ENCODE assay signal across 17 cellular contexts in the genomic region with DNA sequence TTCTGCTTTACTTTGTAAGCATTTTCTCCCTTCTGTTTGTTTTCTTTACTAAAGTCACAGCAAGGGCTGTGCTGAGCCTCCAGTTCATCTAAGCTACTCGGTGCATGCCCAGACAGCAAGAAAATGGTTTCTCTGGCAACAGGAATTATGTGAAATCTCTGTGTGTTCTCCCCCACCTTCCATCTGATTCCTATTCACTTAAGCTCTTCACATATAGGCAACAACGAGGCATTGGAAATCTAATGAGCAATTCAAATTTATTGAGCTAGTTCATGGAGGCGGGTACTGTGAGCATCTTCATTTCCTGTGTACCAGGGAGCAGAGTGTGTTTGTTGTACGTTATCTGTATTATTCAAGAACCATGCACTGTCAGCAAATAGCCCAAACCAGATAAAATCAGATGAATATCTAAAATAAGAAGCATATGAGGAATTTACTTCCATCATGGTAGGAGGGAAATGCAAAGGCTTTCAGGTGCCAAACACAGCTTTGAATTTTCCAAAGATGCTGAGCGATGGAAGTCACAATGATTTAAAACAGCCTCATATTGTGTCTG.
DNase-seq lines count a peak whose midpoint lies in the region; ATAC-seq and TF ChIP-seq lines count a peak whose summit lies in the region.
"Had no signal": no experiment of that assay in that cellular context is flagged by ENCODE, and none has a peak within 500 bp of the region (broad histone marks: within the 10 kb centered on the region; RNA-seq: fewer than 3 reads in every experiment).

No MANE protein-coding gene starts in this region.

- no peaks in the 10 kb centered on the region for H3K27me3 Mint-ChIP-seq in activated naive CD8-positive, alpha-beta T cell treated with anti-CD3 and anti-CD28 coated beads, Interleukin-2, amount 50 U/mL, for 24 hours

- no peaks in the 10 kb centered on the region for H3K4me1 Mint-ChIP-seq in activated naive CD8-positive, alpha-beta T cell treated with anti-CD3 and anti-CD28 coated beads, Interleukin-2, amount 50 U/mL, for 24 hours

- H3K36me3 ChIP-seq in mesodermal cell (ENCODE audit: control insufficient read depth, insufficient read depth, low read length): no peaks in the 10 kb centered on the region
- H3K36me3 ChIP-seq: BE2C, HAP-1 had no signal

- H3K9me3 ChIP-seq in mesodermal cell (ENCODE audit: control insufficient read depth, low read length): no peaks in the 10 kb centered on the region
- H3K9me3 ChIP-seq: BE2C, HAP-1 had no signal

- H3K27ac Mint-ChIP-seq in activated naive CD8-positive, alpha-beta T cell treated with anti-CD3 and anti-CD28 coated beads, Interleukin-2, amount 50 U/mL, for 24 hours: no peak overlapping the region
- H3K27ac Mint-ChIP-seq: CD8-positive, alpha-beta T cell had no signal

- peak overlapping the region; percentile 10 for H3K27ac ChIP-seq in mesodermal cell (ENCODE audit: low read depth, low read length, severe bottlenecking)
- H3K27ac ChIP-seq: HL-60 had no signal

- peak; percentile 5 for DNase-seq in NCI-H1105 treated with DMSO at 0.1 percent for 48 hours (lab: John Stamatoyannopoulos, UW)
- DNase-seq in NCI-H1105 (lab: John Stamatoyannopoulos, UW): no peak
- DNase-seq in putamen (ENCODE audit: low spot score): peak; percentile 21
- no peak for DNase-seq in activated naive CD8-positive, alpha-beta T cell treated with anti-CD3 and anti-CD28 coated beads, Interleukin-2, amount 50 U/mL, for 24 hours
- DNase-seq in nucleus accumbens (lab: John Stamatoyannopoulos, UW): no peak
- no peak for DNase-seq in GM19240 (ENCODE audit: insufficient read length, low spot score)
- DNase-seq: BE2C; Calu3; CD8-positive, alpha-beta T cell; NCI-H1436 treated with DMSO at 0.1 percent for 48 hours; NCI-H2029 treated with DMSO at 0.1 percent for 48 hours; NCI-H510A; SHP77 had no signal

- no peak overlapping the region for H3K4me3 Mint-ChIP-seq in activated naive CD8-positive, alpha-beta T cell treated with anti-CD3 and anti-CD28 coated beads, Interleukin-2, amount 50 U/mL, for 24 hours
- H3K4me3 Mint-ChIP-seq: CD8-positive, alpha-beta T cell had no signal

- peaks cover 4% of the 10 kb centered on the region for H3K9me3 Mint-ChIP-seq in activated naive CD8-positive, alpha-beta T cell treated with anti-CD3 and anti-CD28 coated beads, Interleukin-2, amount 50 U/mL, for 24 hours
- H3K9me3 Mint-ChIP-seq: CD8-positive, alpha-beta T cell had no signal

- H3K4me3 ChIP-seq in mesodermal cell (ENCODE audit: extremely low read depth, insufficient read depth, low read length, poor library complexity, severe bottlenecking): no peak overlapping the region
- H3K4me3 ChIP-seq: HAP-1 had no signal

- no peaks in the 10 kb centered on the region for H3K36me3 Mint-ChIP-seq in activated naive CD8-positive, alpha-beta T cell treated with anti-CD3 and anti-CD28 coated beads, Interleukin-2, amount 50 U/mL, for 24 hours (ENCODE audit: low read depth)
- H3K36me3 Mint-ChIP-seq: CD8-positive, alpha-beta T cell had no signal

- H3K4me1 ChIP-seq in mesodermal cell (ENCODE audit: control insufficient read depth, insufficient read depth, low read length, poor library complexity, severe bottlenecking): no peaks in the 10 kb centered on the region
- H3K4me1 ChIP-seq: BE2C, HAP-1 had no signal

- 100% methylated on average over 1 to 3 of the region's 5 CpGs for WGBS in mesodermal cell (ENCODE audit: insufficient coverage in 2 of 2), 2 experiments

- ATAC-seq in SK-N-SH treated with all-trans-retinoic acid at 6 μM for 48 hours: no peak
- no peak for ATAC-seq in activated naive CD8-positive, alpha-beta T cell treated with anti-CD3 and anti-CD28 coated beads, Interleukin-2, amount 50 U/mL, for 24 hours
- ATAC-seq: CD8-positive, alpha-beta T cell had no signal

TF ChIP-seq in SK-N-SH treated with all-trans-retinoic acid at 6 μM for 48 hours, 23 proteins besides CTCF, POLR2A, EP300 and RAD21:
- TF ChIP-seq, protein P1, sequence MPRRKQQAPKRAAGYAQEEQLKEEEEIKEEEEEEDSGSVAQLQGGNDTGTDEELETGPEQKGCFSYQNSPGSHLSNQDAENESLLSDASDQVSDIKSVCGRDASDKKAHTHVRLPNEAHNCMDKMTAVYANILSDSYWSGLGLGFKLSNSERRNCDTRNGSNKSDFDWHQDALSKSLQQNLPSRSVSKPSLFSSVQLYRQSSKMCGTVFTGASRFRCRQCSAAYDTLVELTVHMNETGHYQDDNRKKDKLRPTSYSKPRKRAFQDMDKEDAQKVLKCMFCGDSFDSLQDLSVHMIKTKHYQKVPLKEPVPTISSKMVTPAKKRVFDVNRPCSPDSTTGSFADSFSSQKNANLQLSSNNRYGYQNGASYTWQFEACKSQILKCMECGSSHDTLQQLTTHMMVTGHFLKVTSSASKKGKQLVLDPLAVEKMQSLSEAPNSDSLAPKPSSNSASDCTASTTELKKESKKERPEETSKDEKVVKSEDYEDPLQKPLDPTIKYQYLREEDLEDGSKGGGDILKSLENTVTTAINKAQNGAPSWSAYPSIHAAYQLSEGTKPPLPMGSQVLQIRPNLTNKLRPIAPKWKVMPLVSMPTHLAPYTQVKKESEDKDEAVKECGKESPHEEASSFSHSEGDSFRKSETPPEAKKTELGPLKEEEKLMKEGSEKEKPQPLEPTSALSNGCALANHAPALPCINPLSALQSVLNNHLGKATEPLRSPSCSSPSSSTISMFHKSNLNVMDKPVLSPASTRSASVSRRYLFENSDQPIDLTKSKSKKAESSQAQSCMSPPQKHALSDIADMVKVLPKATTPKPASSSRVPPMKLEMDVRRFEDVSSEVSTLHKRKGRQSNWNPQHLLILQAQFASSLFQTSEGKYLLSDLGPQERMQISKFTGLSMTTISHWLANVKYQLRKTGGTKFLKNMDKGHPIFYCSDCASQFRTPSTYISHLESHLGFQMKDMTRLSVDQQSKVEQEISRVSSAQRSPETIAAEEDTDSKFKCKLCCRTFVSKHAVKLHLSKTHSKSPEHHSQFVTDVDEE (CRISPR knock-in tag; IDR thresholded peaks at IDR 0.05): peak; percentile 57; the same call in 1 of the 2 replicates
- TF ChIP-seq SNAI2 (CRISPR knock-in tag; IDR thresholded peaks at IDR 0.05): no peak
- TF ChIP-seq ZC3H10 (CRISPR knock-in tag; IDR thresholded peaks at IDR 0.05): no peak
- no peak; the same call in 1 of the 2 replicates for TF ChIP-seq ZNF8 (CRISPR knock-in tag; IDR thresholded peaks at IDR 0.05)
- no peak for TF ChIP-seq ZNF70 (CRISPR knock-in tag; IDR thresholded peaks at IDR 0.05)
- TF ChIP-seq ZFP30 (CRISPR knock-in tag; IDR thresholded peaks at IDR 0.05): no peak
- TF ChIP-seq, protein P2, sequence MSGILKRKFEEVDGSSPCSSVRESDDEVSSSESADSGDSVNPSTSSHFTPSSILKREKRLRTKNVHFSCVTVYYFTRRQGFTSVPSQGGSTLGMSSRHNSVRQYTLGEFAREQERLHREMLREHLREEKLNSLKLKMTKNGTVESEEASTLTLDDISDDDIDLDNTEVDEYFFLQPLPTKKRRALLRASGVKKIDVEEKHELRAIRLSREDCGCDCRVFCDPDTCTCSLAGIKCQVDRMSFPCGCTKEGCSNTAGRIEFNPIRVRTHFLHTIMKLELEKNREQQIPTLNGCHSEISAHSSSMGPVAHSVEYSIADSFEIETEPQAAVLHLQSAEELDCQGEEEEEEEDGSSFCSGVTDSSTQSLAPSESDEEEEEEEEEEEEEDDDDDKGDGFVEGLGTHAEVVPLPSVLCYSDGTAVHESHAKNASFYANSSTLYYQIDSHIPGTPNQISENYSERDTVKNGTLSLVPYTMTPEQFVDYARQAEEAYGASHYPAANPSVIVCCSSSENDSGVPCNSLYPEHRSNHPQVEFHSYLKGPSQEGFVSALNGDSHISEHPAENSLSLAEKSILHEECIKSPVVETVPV (CRISPR knock-in tag; IDR thresholded peaks at IDR 0.05): no peak
- peak; percentile 81; the same call in 1 of the 2 replicates for TF ChIP-seq TCF4 (CRISPR knock-in tag; IDR thresholded peaks at IDR 0.05; ENCODE audit: borderline replicate concordance)
- no peak for TF ChIP-seq GLIS3 (CRISPR knock-in tag; IDR thresholded peaks at IDR 0.05)
- no peak for TF ChIP-seq CSDC2 (CRISPR knock-in tag; IDR thresholded peaks at IDR 0.05)
- TF ChIP-seq, protein P3, sequence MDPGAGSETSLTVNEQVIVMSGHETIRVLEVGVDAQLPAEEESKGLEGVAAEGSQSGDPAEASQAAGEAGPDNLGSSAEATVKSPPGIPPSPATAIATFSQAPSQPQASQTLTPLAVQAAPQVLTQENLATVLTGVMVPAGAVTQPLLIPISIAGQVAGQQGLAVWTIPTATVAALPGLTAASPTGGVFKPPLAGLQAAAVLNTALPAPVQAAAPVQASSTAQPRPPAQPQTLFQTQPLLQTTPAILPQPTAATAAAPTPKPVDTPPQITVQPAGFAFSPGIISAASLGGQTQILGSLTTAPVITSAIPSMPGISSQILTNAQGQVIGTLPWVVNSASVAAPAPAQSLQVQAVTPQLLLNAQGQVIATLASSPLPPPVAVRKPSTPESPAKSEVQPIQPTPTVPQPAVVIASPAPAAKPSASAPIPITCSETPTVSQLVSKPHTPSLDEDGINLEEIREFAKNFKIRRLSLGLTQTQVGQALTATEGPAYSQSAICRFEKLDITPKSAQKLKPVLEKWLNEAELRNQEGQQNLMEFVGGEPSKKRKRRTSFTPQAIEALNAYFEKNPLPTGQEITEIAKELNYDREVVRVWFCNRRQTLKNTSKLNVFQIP (CRISPR knock-in tag; IDR thresholded peaks at IDR 0.05; ENCODE audit: borderline replicate concordance, low read depth): no peak

Comparison
In these comparisons a context has a peak if more than half of its experiments do, and no peak if none do; other contexts are left out.
1. DNase-seq: peak in NCI-H1105 treated with DMSO at 0.1 percent for 48 hours (single experiment) and putamen (single experiment); none in NCI-H1105 (single experiment), activated naive CD8-positive, alpha-beta T cell treated with anti-CD3 and anti-CD28 coated beads, Interleukin-2, amount 50 U/mL, for 24 hours (single experiment), nucleus accumbens (0 of 56) and GM19240 (single experiment).